9 cellular contexts compared by ENCODE assay signal in genomic region chr11:774873-775592, GRCh38.
DNase-seq lines count a peak whose midpoint lies in the region; ATAC-seq and TF ChIP-seq lines count a peak whose summit lies in the region.
"Had no signal": no experiment of that assay in that cellular context is flagged by ENCODE, and none has a peak within 500 bp of the region (broad histone marks: within the 10 kb centered on the region; RNA-seq: fewer than 3 reads in every experiment).

No MANE protein-coding gene starts in this region.

- H3K4me3 Mint-ChIP-seq in central memory CD8-positive, alpha-beta T cell = peak overlapping the region; percentile 76
- peak overlapping the region; percentile 86 for H3K4me3 Mint-ChIP-seq in nephron progenitor cell

- peaks cover 69% of the 10 kb centered on the region for H4K20me1 ChIP-seq in DND-41 (ENCODE audit: insufficient read depth, low read length)

- no peak for TF ChIP-seq CTCF in DND-41 (IDR thresholded peaks at IDR 0.05; ENCODE audit: borderline replicate concordance, extremely low read depth, low read length, poor library complexity, severe bottlenecking)
- TF ChIP-seq CTCF in nephron progenitor cell (IDR thresholded peaks at IDR 0.05) = no peak

- H2AFZ ChIP-seq in DND-41 (ENCODE audit: low read depth, low read length) = no peak overlapping the region

- H3K36me3 Mint-ChIP-seq in central memory CD8-positive, alpha-beta T cell (ENCODE audit: insufficient read depth) = peaks cover 5% of the 10 kb centered on the region
- H3K36me3 Mint-ChIP-seq in nephron progenitor cell (ENCODE audit: low read depth) = peaks cover 1% of the 10 kb centered on the region

- DNase-seq in DND-41 = no peak
- peak; percentile 67 for DNase-seq in NCI-H226
- DNase-seq in central memory CD8-positive, alpha-beta T cell (ENCODE audit: low spot score in 2 of 2) = no peak
- no peak for DNase-seq in nephron progenitor cell
- no peak for DNase-seq in SW480 (ENCODE audit: low spot score)
- no peak for DNase-seq in NCI-H2029 (lab: John Stamatoyannopoulos, UW)
- DNase-seq: NCI-H2107 had no signal

- peaks cover 41% of the 10 kb centered on the region for H3K4me1 ChIP-seq in DND-41 (ENCODE audit: insufficient read depth, low read length)

- peaks cover 19% of the 10 kb centered on the region for H3K4me1 Mint-ChIP-seq in central memory CD8-positive, alpha-beta T cell
- peaks cover 32% of the 10 kb centered on the region for H3K4me1 Mint-ChIP-seq in nephron progenitor cell

- H3K27me3 ChIP-seq in DND-41 (ENCODE audit: insufficient read depth, low read length, poor library complexity) = no peaks in the 10 kb centered on the region

- no peak overlapping the region for H3K27ac ChIP-seq in DND-41 (ENCODE audit: low read length)

- H3K4me3 ChIP-seq in DND-41 (ENCODE audit: low read depth in 1 of 2, low read length in 2 of 2) = 0 out of 4 replicates have a peak overlapping the region, but pooled peaks of 1 of the 2 experiments have one; percentile 8

- H3K4me2 ChIP-seq in DND-41 (ENCODE audit: insufficient read depth, low read length) = peak overlapping the region; percentile 89; the same call in 1 of the 2 replicates

- H3K27me3 Mint-ChIP-seq in central memory CD8-positive, alpha-beta T cell = no peaks in the 10 kb centered on the region
- no peaks in the 10 kb centered on the region for H3K27me3 Mint-ChIP-seq in nephron progenitor cell (ENCODE audit: low read depth, poor library complexity)

- H3K79me2 ChIP-seq in DND-41 (ENCODE audit: insufficient read depth, low read length) = peaks cover 84% of the 10 kb centered on the region

- ATAC-seq in DND-41 (ENCODE audit: insufficient read depth, low read depth) (no peak), GM18858 (IDR thresholded peaks at IDR 0.05; ENCODE audit: unreplicated experiment) (no peak), GM19035 (IDR thresholded peaks at IDR 0.05; ENCODE audit: unreplicated experiment) (no peak)
- no peak for ATAC-seq in central memory CD8-positive, alpha-beta T cell (replicated peaks; ENCODE audit: extremely low read depth, poor library complexity, severe bottlenecking)

- H3K36me3 ChIP-seq in DND-41 (ENCODE audit: insufficient read depth, low read length) = peaks cover 66% of the 10 kb centered on the region

- no peak overlapping the region for H3K27ac Mint-ChIP-seq in central memory CD8-positive, alpha-beta T cell (ENCODE audit: low read depth)
- H3K27ac Mint-ChIP-seq in nephron progenitor cell = no peak overlapping the region

- H3K9me3 Mint-ChIP-seq in central memory CD8-positive, alpha-beta T cell = no peaks in the 10 kb centered on the region
- H3K9me3 Mint-ChIP-seq in nephron progenitor cell = no peaks in the 10 kb centered on the region

- no peaks in the 10 kb centered on the region for H3K9me3 ChIP-seq in DND-41 (ENCODE audit: insufficient read depth, low read length, severe bottlenecking)

- peak overlapping the region; percentile 21; the same call in 1 of the 2 replicates for H3K9ac ChIP-seq in DND-41 (ENCODE audit: low read depth, low read length)
